1 cellular context compared by ENCODE assay signal in the genomic region with DNA sequence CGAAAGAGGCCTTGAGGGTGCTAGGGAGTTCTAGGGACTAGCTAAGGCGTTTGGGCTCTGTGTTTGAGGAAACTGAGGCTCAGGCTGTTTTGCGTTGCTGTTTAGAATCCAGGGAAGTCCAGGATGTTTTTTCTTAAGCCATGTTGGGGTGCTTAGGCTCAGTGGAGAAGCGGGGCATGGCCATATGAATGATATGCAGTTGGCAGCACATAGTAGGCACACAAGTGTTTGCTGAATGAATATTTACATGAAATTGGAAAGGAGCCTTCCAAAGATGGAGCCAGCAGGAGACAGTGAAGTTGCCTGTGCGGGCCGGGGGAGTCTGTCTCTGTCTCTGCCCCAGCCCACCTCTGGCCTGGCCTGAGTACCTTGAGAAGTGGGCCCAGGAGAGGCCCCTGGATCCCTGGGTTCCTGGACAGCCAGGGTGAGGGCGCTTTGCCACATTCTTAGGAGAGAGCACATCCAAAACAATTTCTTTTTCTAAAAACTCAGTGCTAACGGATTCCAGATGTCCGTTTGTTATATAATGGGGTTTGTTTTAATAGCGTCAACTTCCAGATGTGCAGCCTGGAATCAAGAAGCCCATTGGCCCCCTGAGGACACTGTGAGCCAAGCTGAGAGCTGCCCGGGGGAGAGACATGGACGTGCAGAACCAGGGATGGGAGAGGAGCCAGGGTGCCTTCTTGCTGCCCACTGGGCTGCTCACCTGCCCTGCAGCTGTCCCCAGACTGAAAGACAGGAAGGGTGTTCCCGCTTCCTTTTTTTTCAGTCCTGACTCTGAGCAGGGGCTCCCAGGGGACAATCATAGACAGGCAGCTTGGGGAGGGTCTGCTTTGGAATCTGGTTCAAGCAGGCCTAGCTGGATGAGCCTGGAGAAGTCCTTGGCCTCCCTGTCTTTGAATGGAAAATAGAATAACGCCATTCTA.
TF ChIP-seq lines count a peak whose summit lies in the region.

No MANE protein-coding gene starts in this region.

TF ChIP-seq in HepG2, 621 proteins besides CTCF, POLR2A, EP300 and RAD21:
- TF ChIP-seq, protein P1, sequence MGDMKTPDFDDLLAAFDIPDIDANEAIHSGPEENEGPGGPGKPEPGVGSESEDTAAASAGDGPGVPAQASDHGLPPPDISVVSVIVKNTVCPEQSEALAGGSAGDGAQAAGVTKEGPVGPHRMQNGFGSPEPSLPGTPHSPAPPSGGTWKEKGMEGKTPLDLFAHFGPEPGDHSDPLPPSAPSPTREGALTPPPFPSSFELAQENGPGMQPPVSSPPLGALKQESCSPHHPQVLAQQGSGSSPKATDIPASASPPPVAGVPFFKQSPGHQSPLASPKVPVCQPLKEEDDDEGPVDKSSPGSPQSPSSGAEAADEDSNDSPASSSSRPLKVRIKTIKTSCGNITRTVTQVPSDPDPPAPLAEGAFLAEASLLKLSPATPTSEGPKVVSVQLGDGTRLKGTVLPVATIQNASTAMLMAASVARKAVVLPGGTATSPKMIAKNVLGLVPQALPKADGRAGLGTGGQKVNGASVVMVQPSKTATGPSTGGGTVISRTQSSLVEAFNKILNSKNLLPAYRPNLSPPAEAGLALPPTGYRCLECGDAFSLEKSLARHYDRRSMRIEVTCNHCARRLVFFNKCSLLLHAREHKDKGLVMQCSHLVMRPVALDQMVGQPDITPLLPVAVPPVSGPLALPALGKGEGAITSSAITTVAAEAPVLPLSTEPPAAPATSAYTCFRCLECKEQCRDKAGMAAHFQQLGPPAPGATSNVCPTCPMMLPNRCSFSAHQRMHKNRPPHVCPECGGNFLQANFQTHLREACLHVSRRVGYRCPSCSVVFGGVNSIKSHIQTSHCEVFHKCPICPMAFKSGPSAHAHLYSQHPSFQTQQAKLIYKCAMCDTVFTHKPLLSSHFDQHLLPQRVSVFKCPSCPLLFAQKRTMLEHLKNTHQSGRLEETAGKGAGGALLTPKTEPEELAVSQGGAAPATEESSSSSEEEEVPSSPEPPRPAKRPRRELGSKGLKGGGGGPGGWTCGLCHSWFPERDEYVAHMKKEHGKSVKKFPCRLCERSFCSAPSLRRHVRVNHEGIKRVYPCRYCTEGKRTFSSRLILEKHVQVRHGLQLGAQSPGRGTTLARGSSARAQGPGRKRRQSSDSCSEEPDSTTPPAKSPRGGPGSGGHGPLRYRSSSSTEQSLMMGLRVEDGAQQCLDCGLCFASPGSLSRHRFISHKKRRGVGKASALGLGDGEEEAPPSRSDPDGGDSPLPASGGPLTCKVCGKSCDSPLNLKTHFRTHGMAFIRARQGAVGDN (CRISPR knock-in tag; IDR thresholded peaks at IDR 0.05): peak; percentile 31; the same call in 1 of the 2 replicates
- TF ChIP-seq ZNF33A (CRISPR knock-in tag; IDR thresholded peaks at IDR 0.05; ENCODE audit: borderline replicate concordance) (no peak), ZKSCAN1 (IDR thresholded peaks at IDR 0.05; ENCODE audit: low read length) (peak; percentile 89)
- TF ChIP-seq, protein P2, sequence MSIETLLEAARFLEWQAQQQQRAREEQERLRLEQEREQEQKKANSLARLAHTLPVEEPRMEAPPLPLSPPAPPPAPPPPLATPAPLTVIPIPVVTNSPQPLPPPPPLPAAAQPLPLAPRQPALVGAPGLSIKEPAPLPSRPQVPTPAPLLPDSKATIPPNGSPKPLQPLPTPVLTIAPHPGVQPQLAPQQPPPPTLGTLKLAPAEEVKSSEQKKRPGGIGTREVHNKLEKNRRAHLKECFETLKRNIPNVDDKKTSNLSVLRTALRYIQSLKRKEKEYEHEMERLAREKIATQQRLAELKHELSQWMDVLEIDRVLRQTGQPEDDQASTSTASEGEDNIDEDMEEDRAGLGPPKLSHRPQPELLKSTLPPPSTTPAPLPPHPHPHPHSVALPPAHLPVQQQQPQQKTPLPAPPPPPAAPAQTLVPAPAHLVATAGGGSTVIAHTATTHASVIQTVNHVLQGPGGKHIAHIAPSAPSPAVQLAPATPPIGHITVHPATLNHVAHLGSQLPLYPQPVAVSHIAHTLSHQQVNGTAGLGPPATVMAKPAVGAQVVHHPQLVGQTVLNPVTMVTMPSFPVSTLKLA (IDR thresholded peaks at IDR 0.05): no peak
TF ChIP-seq in HepG2: peak in this region for 2.
